Comparison of ENCODE assay signal across 8 cellular contexts in the genomic region with DNA sequence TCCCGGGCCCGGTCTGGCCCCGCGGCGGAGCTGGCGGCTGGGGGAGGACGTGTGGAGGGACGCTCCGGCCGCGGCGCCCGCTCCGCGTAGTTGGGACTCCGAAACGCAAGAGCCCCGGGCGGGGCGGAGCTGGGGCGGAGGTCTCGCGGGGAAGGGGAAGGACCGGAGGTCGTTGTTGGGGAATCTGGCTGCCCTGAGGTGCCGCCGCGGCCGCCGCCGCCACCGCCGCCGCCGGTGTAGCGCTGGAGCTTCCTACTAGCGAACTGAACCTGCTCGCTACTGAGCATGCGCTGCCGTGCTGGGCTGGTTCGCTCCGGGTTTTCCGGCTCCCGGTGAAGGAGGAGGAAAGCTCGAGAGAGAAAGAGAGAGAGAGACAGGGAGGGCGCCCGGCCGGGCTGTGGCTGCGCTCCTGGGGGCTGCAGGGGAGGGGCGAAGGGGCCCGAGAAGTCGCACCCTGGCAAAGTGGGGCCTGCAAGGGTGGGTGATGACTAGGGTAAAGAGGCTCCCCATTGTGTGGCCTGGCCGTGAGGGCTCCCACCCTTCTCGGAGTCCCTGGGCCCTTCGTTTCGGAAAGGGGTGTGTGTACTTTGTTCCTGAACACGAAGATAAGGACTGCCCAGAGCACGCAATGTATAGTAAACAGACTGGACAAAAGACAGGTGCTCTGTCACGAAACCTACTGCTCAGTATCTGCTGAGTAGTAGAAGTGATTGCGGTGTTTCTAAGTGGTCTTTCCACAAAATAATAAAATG.
DNase-seq lines count a peak whose midpoint lies in the region; ATAC-seq and TF ChIP-seq lines count a peak whose summit lies in the region.

Gene SOS1 (minus strand): TSS at position 281 of the 752 bp plus-strand sequence. CDS start 629 bp downstream, outside the sequence.

- ATAC-seq in GM19395 (IDR thresholded peaks at IDR 0.05; ENCODE audit: unreplicated experiment) (peak; percentile 51), HG03558 (IDR thresholded peaks at IDR 0.05; ENCODE audit: extremely low read depth, unreplicated experiment) (peak; percentile 23)

- peak within 1 kb of the TSS; percentile 91 for H3K27ac ChIP-seq in C4-2B

- TF ChIP-seq CTCF in C4-2B (conservative IDR thresholded peaks at IDR 0.05) = no peak

- DNase-seq in NCI-H748 (lab: John Stamatoyannopoulos, UW; ENCODE audit: unreplicated experiment) (peak; percentile 91), cortex of kidney (lab: John Stamatoyannopoulos, UW) (peak; percentile 41), left kidney (ENCODE audit: low read depth, low spot score) (peak; percentile 99)
- peak; percentile 93 for DNase-seq in activated CD4-positive, alpha-beta T cell treated with anti-CD3 and anti-CD28 coated beads, Interleukin-2, amount 50 U/mL, for 1 hour
- DNase-seq in stimulated activated CD4-positive, alpha-beta T cell treated with anti-CD3 and anti-CD28 coated beads, Interleukin-2, amount 100 ng/mL, for 24 hours = peak; percentile 94 to 96

Comparison
In these comparisons a context has a peak if more than half of its experiments do, and no peak if none do; other contexts are left out.
1. Peak in every context shown above with its lines: DNase-seq, ATAC-seq and H3K27ac ChIP-seq.
2. DNase-seq: peak in every context shown above with its lines; median percentile 99 in left kidney; 95 in stimulated activated CD4-positive, alpha-beta T cell treated with anti-CD3 and anti-CD28 coated beads, Interleukin-2, amount 100 ng/mL, for 24 hours; 93 in activated CD4-positive, alpha-beta T cell treated with anti-CD3 and anti-CD28 coated beads, Interleukin-2, amount 50 U/mL, for 1 hour; 91 in NCI-H748; 41 in cortex of kidney.